ENCODE assay signal across 19 cellular contexts in genomic region chr1:194044892-194045291, GRCh38.
"Had no signal": no experiment of that assay in that cellular context is flagged by ENCODE, and none has a peak within 500 bp of the region (broad histone marks: within the 10 kb centered on the region; RNA-seq: fewer than 3 reads in every experiment).

No MANE protein-coding gene starts in this region.

- H3K27ac Mint-ChIP-seq: memory B cell had no signal

- FAIRE-seq: colon, frontal cortex, islet of Langerhans, urothelium cell line had no signal

- H3K36me3 ChIP-seq: cardiac muscle cell, heart left ventricle, left lung, ovary, stomach, thoracic aorta had no signal

- DNase-seq: activated CD4-positive, alpha-beta T cell treated with anti-CD3 and anti-CD28 coated beads, Interleukin-2, amount 50 U/mL, for 4 hours; activated gamma-delta T cell; activated T-cell treated with anti-CD3 and anti-CD28 coated beads, Interleukin-2, amount 50 U/mL, for 1 hour; heart left ventricle; left lung; ovary; stimulated activated CD4-positive, alpha-beta T cell treated with anti-CD3 and anti-CD28 coated beads, Interleukin-2, amount 100 ng/mL, for 48 hours; stimulated activated CD8-positive, alpha-beta memory T cell treated with anti-CD3 and anti-CD28 coated beads, Interleukin-4, amount 100 ng/mL, for 48 hours; stomach; T-helper 2 cell had no signal

- H3K9me3 ChIP-seq: heart left ventricle, left lung, ovary, stomach, thoracic aorta had no signal

- H3K36me3 Mint-ChIP-seq: memory B cell had no signal

- H3K4me3 ChIP-seq: cardiac muscle cell, heart left ventricle, left lung, ovary, stomach, thoracic aorta had no signal

- ATAC-seq: activated CD4-positive, CD25-positive, alpha-beta regulatory T cell treated with anti-CD3 and anti-CD28 coated beads, Interleukin-2, amount 50 U/mL, for 24 hours; heart left ventricle; left lung had no signal

- H3K27ac ChIP-seq: cardiac muscle cell, heart left ventricle, left lung, ovary, stomach, thoracic aorta had no signal

- H3K4me1 ChIP-seq: heart left ventricle, left lung, stomach had no signal

- H3K4me1 Mint-ChIP-seq: memory B cell, neural crest cell had no signal

- H3K27me3 ChIP-seq: cardiac muscle cell, heart left ventricle, left lung, ovary, stomach had no signal

- H3K9me3 Mint-ChIP-seq: memory B cell, neural crest cell had no signal

- H3K4me3 Mint-ChIP-seq: memory B cell, neural crest cell had no signal
